In the genomic region with DNA sequence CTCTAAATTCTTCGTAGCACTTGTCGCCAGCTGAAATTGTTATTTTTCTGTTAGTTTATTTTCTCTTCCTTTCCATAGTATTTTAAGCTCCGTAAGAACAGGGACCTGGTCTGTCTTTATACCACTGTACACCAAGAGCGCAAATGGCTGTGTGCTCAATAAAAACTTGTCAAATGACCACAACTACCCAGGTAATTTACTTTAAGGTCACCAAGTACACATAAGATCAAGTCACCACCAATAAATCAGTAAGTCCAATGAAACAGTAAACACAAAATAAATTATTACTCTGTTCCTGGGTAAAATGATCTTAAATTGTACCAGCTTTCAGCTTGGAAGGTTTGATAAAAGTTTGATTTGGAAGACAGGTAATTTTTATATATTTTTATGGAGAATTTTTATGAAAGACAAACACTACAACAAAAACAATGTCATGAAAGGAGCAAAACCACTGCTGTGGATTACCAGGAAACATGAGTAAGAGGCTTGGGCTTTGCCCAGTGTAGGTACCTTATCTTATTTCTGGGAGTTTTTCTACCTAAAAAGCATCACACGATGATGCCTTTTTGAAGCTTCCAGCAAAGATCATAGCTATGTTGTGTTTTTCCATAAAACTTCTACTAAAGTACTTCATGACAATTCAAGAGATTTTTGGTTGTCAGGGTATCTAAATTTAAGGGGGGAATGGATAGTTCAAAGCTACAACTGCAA, we compare ENCODE assay signal across 16 cellular contexts. TPM values are rescaled to one million over a fixed set of nuclear protein-coding genes. Genes with fewer than 3 reads are reported as not detected.
DNase-seq lines count a peak whose midpoint lies in the region; ATAC-seq and TF ChIP-seq lines count a peak whose summit lies in the region.
"Had no signal": no experiment of that assay in that cellular context is flagged by ENCODE, and none has a peak within 500 bp of the region (broad histone marks: within the 10 kb centered on the region; RNA-seq: fewer than 3 reads in every experiment).

No MANE protein-coding gene starts in this region.

- peak overlapping the region; percentile 34 for H3K27ac ChIP-seq in VCaP
- H3K27ac ChIP-seq: skin epidermis had no signal

- no peaks in the 10 kb centered on the region for H3K27me3 Mint-ChIP-seq in activated T-cell treated with anti-CD3 and anti-CD28 coated beads, Interleukin-2, amount 50 U/mL, for 72 hours (ENCODE audit: low read depth)
- H3K27me3 Mint-ChIP-seq in naive thymus-derived CD8-positive, alpha-beta T cell = no peaks in the 10 kb centered on the region

- peaks cover 90% of the 10 kb centered on the region for H3K4me1 Mint-ChIP-seq in activated T-cell treated with anti-CD3 and anti-CD28 coated beads, Interleukin-2, amount 50 U/mL, for 72 hours (ENCODE audit: low read depth)
- H3K4me1 Mint-ChIP-seq in stimulated activated effector memory CD8-positive, alpha-beta T cell treated with anti-CD3 and anti-CD28 coated beads, Interleukin-12 subunit alpha, Interleukin-12 subunit beta, amount 100 ng/mL, for 72 hours = peaks cover 92% of the 10 kb centered on the region
- peaks cover 55 to 97% (median 86%) of the 10 kb centered on the region in 4 donors for H3K4me1 Mint-ChIP-seq in naive thymus-derived CD8-positive, alpha-beta T cell

- H3K27ac Mint-ChIP-seq in activated T-cell treated with anti-CD3 and anti-CD28 coated beads, Interleukin-2, amount 50 U/mL, for 72 hours = peak overlapping the region; percentile 82
- H3K27ac Mint-ChIP-seq in stimulated activated effector memory CD8-positive, alpha-beta T cell treated with anti-CD3 and anti-CD28 coated beads, Interleukin-12 subunit alpha, Interleukin-12 subunit beta, amount 100 ng/mL, for 72 hours = no peak overlapping the region
- H3K27ac Mint-ChIP-seq in naive thymus-derived CD8-positive, alpha-beta T cell = peak overlapping the region in 5 of 10 donors; percentile 23 to 67 (median 55)

- no peak for TF ChIP-seq POLR2A in erythroblast (IDR thresholded peaks at IDR 0.05; ENCODE audit: low read length)

- intact Hi-C loops in sciatic nerve (cut with DNase I) = no loop called here

- ATAC-seq in activated T-cell treated with anti-CD3 and anti-CD28 coated beads, Interleukin-2, amount 50 U/mL, for 72 hours (replicated peaks in 1 of 2) = no peak
- no peak for ATAC-seq in stimulated activated effector memory CD8-positive, alpha-beta T cell treated with anti-CD3 and anti-CD28 coated beads, Interleukin-12 subunit alpha, Interleukin-12 subunit beta, amount 100 ng/mL, for 72 hours
- ATAC-seq in naive thymus-derived CD8-positive, alpha-beta T cell = no peak
- no peak for ATAC-seq in sciatic nerve
- ATAC-seq: esophagus mucosa had no signal

- peaks cover 44 to 81% of the 10 kb centered on the region in 2 donors for H3K36me3 Mint-ChIP-seq in activated T-cell treated with anti-CD3 and anti-CD28 coated beads, Interleukin-2, amount 50 U/mL, for 72 hours (ENCODE audit: insufficient read depth in 2 of 2)
- peaks cover 100% of the 10 kb centered on the region for H3K36me3 Mint-ChIP-seq in stimulated activated effector memory CD8-positive, alpha-beta T cell treated with anti-CD3 and anti-CD28 coated beads, Interleukin-12 subunit alpha, Interleukin-12 subunit beta, amount 100 ng/mL, for 72 hours
- peaks cover 8 to 27% (median 8%) of the 10 kb centered on the region in 3 donors for H3K36me3 Mint-ChIP-seq in naive thymus-derived CD8-positive, alpha-beta T cell

- POLR2A ChIA-PET in naive thymus-derived CD8-positive, alpha-beta T cell (lab: Charles Lee) = interaction anchor here (1.3 kb wide), 1 partner anchor 66 kb away, joined by 3 read pairs; no protein-coding TSS in a partner anchor

- H3K4me3 Mint-ChIP-seq in activated T-cell treated with anti-CD3 and anti-CD28 coated beads, Interleukin-2, amount 50 U/mL, for 72 hours = peak overlapping the region; percentile 86 to 95
- H3K4me3 Mint-ChIP-seq in stimulated activated effector memory CD8-positive, alpha-beta T cell treated with anti-CD3 and anti-CD28 coated beads, Interleukin-12 subunit alpha, Interleukin-12 subunit beta, amount 100 ng/mL, for 72 hours = peak overlapping the region; percentile 91
- H3K4me3 Mint-ChIP-seq in naive thymus-derived CD8-positive, alpha-beta T cell = peak overlapping the region in 5 of 10 donors; percentile 0 to 60 (median 18)

- DNase-seq in activated T-cell treated with anti-CD3 and anti-CD28 coated beads, Interleukin-2, amount 50 U/mL, for 72 hours = no peak
- DNase-seq in activated T-cell treated with anti-CD3 and anti-CD28 coated beads for 4 hours = no peak
- peak; percentile 38 to 62 for DNase-seq in erythroblast (lab: John Stamatoyannopoulos, UW)
- DNase-seq in stimulated activated effector memory CD8-positive, alpha-beta T cell treated with anti-CD3 and anti-CD28 coated beads, Interleukin-12 subunit alpha, Interleukin-12 subunit beta, amount 100 ng/mL, for 72 hours (ENCODE audit: low spot score in 2 of 2) = peak in 1 of 2 donors; percentile 13
- DNase-seq in naive thymus-derived CD8-positive, alpha-beta T cell = no peak
- DNase-seq in SKM-1 (lab: John Stamatoyannopoulos, UW; ENCODE audit: unreplicated experiment) = no peak
- DNase-seq in sciatic nerve (ENCODE audit: low spot score) = no peak
- DNase-seq: H7, head of caudate nucleus, MM.1S, NCI-H1930, NCI-H524, SK-N-SH had no signal

- no peaks in the 10 kb centered on the region for H3K9me3 Mint-ChIP-seq in activated T-cell treated with anti-CD3 and anti-CD28 coated beads, Interleukin-2, amount 50 U/mL, for 72 hours
- H3K9me3 Mint-ChIP-seq in stimulated activated effector memory CD8-positive, alpha-beta T cell treated with anti-CD3 and anti-CD28 coated beads, Interleukin-12 subunit alpha, Interleukin-12 subunit beta, amount 100 ng/mL, for 72 hours = no peaks in the 10 kb centered on the region
- no peaks in the 10 kb centered on the region for H3K9me3 Mint-ChIP-seq in naive thymus-derived CD8-positive, alpha-beta T cell

- no peak for TF ChIP-seq CTCF in VCaP (conservative IDR thresholded peaks at IDR 0.05)

RNA-seq across cellular contexts. Expression of a gene that starts 5.0 kb away (rescaled TPM):
- total RNA-seq in activated T-cell treated with anti-CD3 and anti-CD28 coated beads, Interleukin-2, amount 50 U/mL, for 72 hours = 10 to 100 TPM; 59.2 to 66.6 TPM
- total RNA-seq in naive thymus-derived CD8-positive, alpha-beta T cell = 10 to 100 TPM; 18.6 to 18.7 TPM
- polyA plus RNA-seq in naive thymus-derived CD8-positive, alpha-beta T cell = 1 to 10 TPM; 1.2 to 1.9 (median 1.8) TPM
- 21.5 TPM for total RNA-seq in sciatic nerve

Comparison
In these comparisons a context has a peak if more than half of its experiments do, and no peak if none do; other contexts are left out.
1. DNase-seq: peak in erythroblast (2 of 2); none in activated T-cell treated with anti-CD3 and anti-CD28 coated beads, Interleukin-2, amount 50 U/mL, for 72 hours (0 of 2), activated T-cell treated with anti-CD3 and anti-CD28 coated beads for 4 hours (single experiment), naive thymus-derived CD8-positive, alpha-beta T cell (0 of 10), SKM-1 (single experiment) and sciatic nerve (single experiment).